8 cellular contexts compared by ENCODE assay signal in genomic region chr14:39988939-39989338, GRCh38.
A peak's percentile ranks its signal among the peaks of the same experiment; 100 is the strongest.
DNase-seq lines count a peak whose midpoint lies in the region; ATAC-seq and TF ChIP-seq lines count a peak whose summit lies in the region.

No MANE protein-coding gene starts in this region.

- H3K9ac ChIP-seq in SK-N-SH (no peak overlapping the region), neural progenitor cell (no peak overlapping the region)

- peak; percentile 47 for TF ChIP-seq RAD21 in SK-N-SH (IDR thresholded peaks at IDR 0.05; ENCODE audit: low read length)

- H3K27me3 Mint-ChIP-seq in MCF 10A (ENCODE audit: insufficient read depth, unreplicated experiment): no peaks in the 10 kb centered on the region
- H3K27me3 Mint-ChIP-seq in neural progenitor cell (ENCODE audit: insufficient read depth, low read depth): no peaks in the 10 kb centered on the region
- no peaks in the 10 kb centered on the region for H3K27me3 Mint-ChIP-seq in activated CD8-positive, alpha-beta memory T cell treated with anti-CD3 and anti-CD28 coated beads, Interleukin-2, amount 10 ng/mL, durations not matched to agents 7 days and 5 days

- TF ChIP-seq CTCF in SK-N-SH (IDR thresholded peaks at IDR 0.05) (peak; percentile 51), MCF 10A (IDR thresholded peaks at IDR 0.05; ENCODE audit: unreplicated experiment) (peak; percentile 54), neural progenitor cell (IDR thresholded peaks at IDR 0.05) (peak; percentile 74), upper lobe of left lung (IDR thresholded peaks at IDR 0.05) (peak in 2 of 6 experiments; percentile 7 to 46)

- H3K4me1 ChIP-seq in SK-N-SH (ENCODE audit: control insufficient read depth in 1 of 2, insufficient read depth in 2 of 2, low read depth in 1 of 2, low read length in 1 of 2): no peaks in the 10 kb centered on the region
- H3K4me1 ChIP-seq in neural progenitor cell: no peaks in the 10 kb centered on the region
- no peaks in the 10 kb centered on the region for H3K4me1 ChIP-seq in upper lobe of left lung

- no peaks in the 10 kb centered on the region for H3K9me2 ChIP-seq in SK-N-SH

- ATAC-seq in SK-N-SH treated with all-trans-retinoic acid at 6 μM for 48 hours: no peak
- no peak for ATAC-seq in upper lobe of left lung (ENCODE audit: low FRiP score in 2 of 2)
- ATAC-seq in activated CD8-positive, alpha-beta memory T cell treated with anti-CD3 and anti-CD28 coated beads, Interleukin-2, amount 10 ng/mL, durations not matched to agents 7 days and 5 days: no peak

- CTCF ChIA-PET in SK-N-SH (lab: Yijun Ruan, JAX) (no interaction called here), MCF 10A (lab: Yijun Ruan, JAX) (interaction anchor here (0.5 to 1.6 kb wide), 5 partner anchors 61 to 1612 kb away, joined by 3 to 10 read pairs (median 4); no protein-coding TSS in a partner anchor)
- CTCF ChIA-PET in activated CD8-positive, alpha-beta memory T cell treated with anti-CD3 and anti-CD28 coated beads, Interleukin-2, amount 10 ng/mL, durations not matched to agents 7 days and 5 days (lab: Charles Lee): no interaction called here

- H3K36me3 Mint-ChIP-seq in MCF 10A (ENCODE audit: insufficient read depth, unreplicated experiment) (no peaks in the 10 kb centered on the region), neural progenitor cell (no peaks in the 10 kb centered on the region)
- no peaks in the 10 kb centered on the region for H3K36me3 Mint-ChIP-seq in activated CD8-positive, alpha-beta memory T cell treated with anti-CD3 and anti-CD28 coated beads, Interleukin-2, amount 10 ng/mL, durations not matched to agents 7 days and 5 days

- H3K27ac Mint-ChIP-seq in MCF 10A (ENCODE audit: low read depth, unreplicated experiment) (no peak overlapping the region), neural progenitor cell (no peak overlapping the region)
- H3K27ac Mint-ChIP-seq in activated CD8-positive, alpha-beta memory T cell treated with anti-CD3 and anti-CD28 coated beads, Interleukin-2, amount 10 ng/mL, durations not matched to agents 7 days and 5 days: no peak overlapping the region

- no peaks in the 10 kb centered on the region for H4K20me1 ChIP-seq in SK-N-SH (ENCODE audit: insufficient read depth)
- no peaks in the 10 kb centered on the region for H4K20me1 ChIP-seq in neural progenitor cell (ENCODE audit: low read depth)

- H3K79me2 ChIP-seq in SK-N-SH (ENCODE audit: insufficient read depth): no peaks in the 10 kb centered on the region
- H3K79me2 ChIP-seq in neural progenitor cell (ENCODE audit: low read depth): no peaks in the 10 kb centered on the region

- H3K36me3 ChIP-seq in SK-N-SH (replicated peaks in 1 of 2; ENCODE audit: control insufficient read depth in 1 of 2, insufficient read depth in 2 of 2, low read length in 1 of 2) (no peaks in the 10 kb centered on the region), neural progenitor cell (no peaks in the 10 kb centered on the region), upper lobe of left lung (no peaks in the 10 kb centered on the region)

- intact Hi-C loops in MCF 10A (cut with micrococcal nuclease): loop anchor here (1.0 to 10.0 kb wide), 5 partner anchors 291 to 1596 kb away; no protein-coding TSS in a partner anchor

- H3K9me3 Mint-ChIP-seq in MCF 10A (ENCODE audit: unreplicated experiment) (no peaks in the 10 kb centered on the region), neural progenitor cell (no peaks in the 10 kb centered on the region)
- no peaks in the 10 kb centered on the region for H3K9me3 Mint-ChIP-seq in activated CD8-positive, alpha-beta memory T cell treated with anti-CD3 and anti-CD28 coated beads, Interleukin-2, amount 10 ng/mL, durations not matched to agents 7 days and 5 days (ENCODE audit: low read depth)

- 0% methylated on average over 2 of the region's 2 CpGs for WGBS in SK-N-SH (ENCODE audit: low lambda C conversion rate)
- WGBS in upper lobe of left lung, 2 donors: 10 to 15% methylated on average over 2 of the region's 2 CpGs

- H3K4me2 ChIP-seq in SK-N-SH (no peak overlapping the region), neural progenitor cell (no peak overlapping the region)

- H3K27ac ChIP-seq in SK-N-SH (ENCODE audit: low read depth in 2 of 2, low read length in 1 of 2) (no peak overlapping the region), neural progenitor cell (no peak overlapping the region), upper lobe of left lung (no peak overlapping the region)

- H3K27me3 ChIP-seq in SK-N-SH (ENCODE audit: insufficient read depth) (no peaks in the 10 kb centered on the region), neural progenitor cell (no peaks in the 10 kb centered on the region), upper lobe of left lung (no peaks in the 10 kb centered on the region)

- H3F3A ChIP-seq in SK-N-SH (replicated peaks; ENCODE audit: insufficient read depth) (no peaks in the 10 kb centered on the region), neural progenitor cell (ENCODE audit: low read depth) (no peaks in the 10 kb centered on the region)

- H3K4me3 Mint-ChIP-seq in MCF 10A (ENCODE audit: unreplicated experiment): no peak overlapping the region
- no peak overlapping the region for H3K4me3 Mint-ChIP-seq in neural progenitor cell
- no peak overlapping the region for H3K4me3 Mint-ChIP-seq in activated CD8-positive, alpha-beta memory T cell treated with anti-CD3 and anti-CD28 coated beads, Interleukin-2, amount 10 ng/mL, durations not matched to agents 7 days and 5 days

- H3K4me3 ChIP-seq in SK-N-SH (ENCODE audit: low read depth in 2 of 2, low read length in 1 of 2) (peak overlapping the region in 1 of 2 experiments; percentile 39; a peak in 1 of 4 replicates), neural progenitor cell (no peak overlapping the region), upper lobe of left lung (no peak overlapping the region)

- no peak for TF ChIP-seq POLR2A in upper lobe of left lung (IDR thresholded peaks at IDR 0.05)

- TF ChIP-seq EP300 in SK-N-SH (IDR thresholded peaks at IDR 0.05; ENCODE audit: borderline replicate concordance in 1 of 2, low read depth in 1 of 2, low read length in 1 of 2): no peak
- TF ChIP-seq EP300 in upper lobe of left lung (IDR thresholded peaks at IDR 0.05): no peak

- H2AFZ ChIP-seq in SK-N-SH (ENCODE audit: low read depth): no peak overlapping the region
- no peak overlapping the region for H2AFZ ChIP-seq in neural progenitor cell (replicated peaks)

- H3K9me3 ChIP-seq in SK-N-SH (no peaks in the 10 kb centered on the region), neural progenitor cell (ENCODE audit: low read depth) (no peaks in the 10 kb centered on the region), upper lobe of left lung (no peaks in the 10 kb centered on the region)

- H3K4me1 Mint-ChIP-seq in MCF 10A (ENCODE audit: insufficient read depth, unreplicated experiment) (no peaks in the 10 kb centered on the region), neural progenitor cell (no peaks in the 10 kb centered on the region)
- H3K4me1 Mint-ChIP-seq in activated CD8-positive, alpha-beta memory T cell treated with anti-CD3 and anti-CD28 coated beads, Interleukin-2, amount 10 ng/mL, durations not matched to agents 7 days and 5 days: no peaks in the 10 kb centered on the region

- no TSS peak for BruUV-seq in MCF 10A (replicated peaks; lab: Mats Ljungman, UMichigan)

- POLR2A ChIA-PET in SK-N-SH (lab: Yijun Ruan, JAX): no interaction called here
- POLR2A ChIA-PET in MCF 10A (lab: Yijun Ruan, JAX): no interaction called here

- DNase-seq in SK-N-SH: no peak
- DNase-seq in NCI-H2227 (lab: John Stamatoyannopoulos, UW; ENCODE audit: unreplicated experiment): peak; percentile 40
- peak; percentile 50 for DNase-seq in MCF 10A (ENCODE audit: unreplicated experiment)
- DNase-seq in neural progenitor cell (ENCODE audit: low spot score): peak; percentile 61
- no peak for DNase-seq in cerebellar nuclear complex (lab: John Stamatoyannopoulos, UW)
- no peak for DNase-seq in upper lobe of left lung
- no peak for DNase-seq in activated CD8-positive, alpha-beta memory T cell treated with anti-CD3 and anti-CD28 coated beads, Interleukin-2, amount 10 ng/mL, durations not matched to agents 7 days and 5 days

TF ChIP-seq in SK-N-SH, 30 proteins besides CTCF, POLR2A, EP300 and RAD21:
- no peak for TF ChIP-seq TAF1 (IDR thresholded peaks at IDR 0.05; ENCODE audit: borderline replicate concordance, low read depth, low read length)
- no peak for TF ChIP-seq FOXM1 (IDR thresholded peaks at IDR 0.05; ENCODE audit: low read depth)
- no peak for TF ChIP-seq RFX5 (IDR thresholded peaks at IDR 0.05; ENCODE audit: low read length)
- TF ChIP-seq YY1 (IDR thresholded peaks at IDR 0.05; ENCODE audit: low read depth): no peak
- no peak for TF ChIP-seq SIN3A (IDR thresholded peaks at IDR 0.05; ENCODE audit: borderline replicate concordance, low read depth, low read length)
- no peak for TF ChIP-seq RCOR1 (IDR thresholded peaks at IDR 0.05; ENCODE audit: low read length)
- TF ChIP-seq SMC3 (IDR thresholded peaks at IDR 0.05; ENCODE audit: low read depth, low read length): no peak
- no peak for TF ChIP-seq NFIC (IDR thresholded peaks at IDR 0.05; ENCODE audit: borderline replicate concordance)
- TF ChIP-seq POLR2AphosphoS5 (IDR thresholded peaks at IDR 0.05; ENCODE audit: low read depth, low read length): no peak

TF ChIP-seq in SK-N-SH treated with all-trans-retinoic acid at 6 μM for 48 hours, 23 proteins besides CTCF, POLR2A, EP300 and RAD21:
- TF ChIP-seq ZNF565 (CRISPR knock-in tag; conservative IDR thresholded peaks at IDR 0.05; ENCODE audit: low read depth): no peak
- TF ChIP-seq RARB (CRISPR knock-in tag; IDR thresholded peaks at IDR 0.05): no peak
- TF ChIP-seq ZC3H10 (CRISPR knock-in tag; IDR thresholded peaks at IDR 0.05): no peak
- no peak for TF ChIP-seq ESRRG (CRISPR knock-in tag; IDR thresholded peaks at IDR 0.05)
- TF ChIP-seq BACH2 (CRISPR knock-in tag; IDR thresholded peaks at IDR 0.05; ENCODE audit: borderline replicate concordance): no peak
- no peak for TF ChIP-seq ISL1 (CRISPR knock-in tag; IDR thresholded peaks at IDR 0.05)
- no peak for TF ChIP-seq ZFP3 (CRISPR knock-in tag; IDR thresholded peaks at IDR 0.05)
- TF ChIP-seq GLIS3 (CRISPR knock-in tag; IDR thresholded peaks at IDR 0.05): no peak
- no peak for TF ChIP-seq ZNF70 (CRISPR knock-in tag; IDR thresholded peaks at IDR 0.05)
- TF ChIP-seq ZNF8 (CRISPR knock-in tag; IDR thresholded peaks at IDR 0.05): no peak
- TF ChIP-seq OSR1 (CRISPR knock-in tag; IDR thresholded peaks at IDR 0.05): no peak

Comparison
In these comparisons a context has a peak if more than half of its experiments do, and no peak if none do; other contexts are left out.
1. DNase-seq: peak in NCI-H2227 (single experiment), MCF 10A (single experiment) and neural progenitor cell (single experiment); none in SK-N-SH (single experiment), cerebellar nuclear complex (0 of 2), upper lobe of left lung (0 of 2) and activated CD8-positive, alpha-beta memory T cell treated with anti-CD3 and anti-CD28 coated beads, Interleukin-2, amount 10 ng/mL, durations not matched to agents 7 days and 5 days (single experiment).